8 cellular contexts compared by ENCODE assay signal in genomic region chr7:116316838-116317612, GRCh38.
DNase-seq lines count a peak whose midpoint lies in the region; ATAC-seq and TF ChIP-seq lines count a peak whose summit lies in the region.

No MANE protein-coding gene starts in this region.

- H3K36me3 Mint-ChIP-seq in activated CD8-positive, alpha-beta memory T cell treated with anti-CD3 and anti-CD28 coated beads, Interleukin-2, amount 10 ng/mL, durations not matched to agents 7 days and 5 days: no peaks in the 10 kb centered on the region

- no peaks in the 10 kb centered on the region for H3K9me3 Mint-ChIP-seq in activated CD8-positive, alpha-beta memory T cell treated with anti-CD3 and anti-CD28 coated beads, Interleukin-2, amount 10 ng/mL, durations not matched to agents 7 days and 5 days (ENCODE audit: low read depth)

- POLR2A ChIA-PET in SK-N-SH (lab: Yijun Ruan, JAX): no interaction called here

- H4K20me1 ChIP-seq in SK-N-SH (ENCODE audit: insufficient read depth): no peaks in the 10 kb centered on the region

- H3K27ac Mint-ChIP-seq in activated CD8-positive, alpha-beta memory T cell treated with anti-CD3 and anti-CD28 coated beads, Interleukin-2, amount 10 ng/mL, durations not matched to agents 7 days and 5 days: no peak overlapping the region

- CTCF ChIA-PET in activated CD8-positive, alpha-beta memory T cell treated with anti-CD3 and anti-CD28 coated beads, Interleukin-2, amount 10 ng/mL, durations not matched to agents 7 days and 5 days (lab: Charles Lee): no interaction called here
- CTCF ChIA-PET in SK-N-SH (lab: Yijun Ruan, JAX): no interaction called here

- H3K27ac ChIP-seq in SK-N-SH (ENCODE audit: low read depth in 2 of 2, low read length in 1 of 2): peak overlapping the region; percentile 92 to 93

- H3K9me3 ChIP-seq in SK-N-SH: peaks cover 5% of the 10 kb centered on the region; the same call in 1 of the 2 replicates

- WGBS in SK-N-SH (ENCODE audit: low lambda C conversion rate): 1% methylated on average over 7 of the region's 7 CpGs

- H3K4me3 ChIP-seq in SK-N-SH (ENCODE audit: low read depth in 2 of 2, low read length in 1 of 2) (peak overlapping the region; percentile 24 to 26; a peak in 2 of 4 replicates), fibroblast of pulmonary artery (replicated peaks; ENCODE audit: low read depth, low read length) (peak overlapping the region; percentile 14)

- TF ChIP-seq EP300 in SK-N-SH (IDR thresholded peaks at IDR 0.05; ENCODE audit: borderline replicate concordance in 1 of 2, low read depth in 1 of 2, low read length in 1 of 2): peak; percentile 25 to 98; a peak in 3 of 4 replicates

- H3K27me3 ChIP-seq in SK-N-SH (ENCODE audit: insufficient read depth): no peaks in the 10 kb centered on the region

- intact Hi-C loops in posterior cingulate gyrus (cut with DNase I): no loop called here

- H3K79me2 ChIP-seq in SK-N-SH (ENCODE audit: insufficient read depth): no peaks in the 10 kb centered on the region

- peak overlapping the region; percentile 50 for H3K4me2 ChIP-seq in SK-N-SH

- peak overlapping the region; percentile 19 for H2AFZ ChIP-seq in SK-N-SH (ENCODE audit: low read depth)

- H3K27me3 Mint-ChIP-seq in activated CD8-positive, alpha-beta memory T cell treated with anti-CD3 and anti-CD28 coated beads, Interleukin-2, amount 10 ng/mL, durations not matched to agents 7 days and 5 days: peaks cover 24% of the 10 kb centered on the region

- TF ChIP-seq CTCF in SK-N-SH (IDR thresholded peaks at IDR 0.05) (no peak), fibroblast of pulmonary artery (IDR thresholded peaks at IDR 0.05; ENCODE audit: low read length, missing control alignments) (no peak)

- H3K4me1 Mint-ChIP-seq in activated CD8-positive, alpha-beta memory T cell treated with anti-CD3 and anti-CD28 coated beads, Interleukin-2, amount 10 ng/mL, durations not matched to agents 7 days and 5 days: peaks cover 12% of the 10 kb centered on the region

- no peak overlapping the region for H3K4me3 Mint-ChIP-seq in activated CD8-positive, alpha-beta memory T cell treated with anti-CD3 and anti-CD28 coated beads, Interleukin-2, amount 10 ng/mL, durations not matched to agents 7 days and 5 days

- H3F3A ChIP-seq in SK-N-SH (replicated peaks; ENCODE audit: insufficient read depth): peaks cover 36% of the 10 kb centered on the region

- peaks cover 0 to 22% of the 10 kb centered on the region in 2 experiments; a peak in 3 of 4 replicates for H3K4me1 ChIP-seq in SK-N-SH (ENCODE audit: control insufficient read depth in 1 of 2, insufficient read depth in 2 of 2, low read depth in 1 of 2, low read length in 1 of 2)

- peak; percentile 53 for DNase-seq in activated CD8-positive, alpha-beta memory T cell treated with anti-CD3 and anti-CD28 coated beads, Interleukin-2, amount 10 ng/mL, durations not matched to agents 7 days and 5 days
- DNase-seq in activated CD8-positive, alpha-beta memory T cell treated with anti-CD3 and anti-CD28 coated beads, Interleukin-2, amount 50 U/mL, for 4 hours: no peak
- DNase-seq in SK-N-SH (no peak), fibroblast of pulmonary artery (ENCODE audit: low read depth) (peak; percentile 98), posterior cingulate gyrus (peak in 9 of 10 donors; percentile 10 to 82 (median 45)), DMS79 treated with DMSO at 0.1 percent for 48 hours (lab: John Stamatoyannopoulos, UW) (no peak), cortex of kidney (lab: John Stamatoyannopoulos, UW) (no peak)

- H3K36me3 ChIP-seq in SK-N-SH (replicated peaks in 1 of 2; ENCODE audit: control insufficient read depth in 1 of 2, insufficient read depth in 2 of 2, low read length in 1 of 2): no peaks in the 10 kb centered on the region

- no peak for TF ChIP-seq RAD21 in SK-N-SH (IDR thresholded peaks at IDR 0.05; ENCODE audit: low read length)

- no peaks in the 10 kb centered on the region for H3K9me2 ChIP-seq in SK-N-SH

- peak overlapping the region; percentile 60 for H3K9ac ChIP-seq in SK-N-SH

- peak; percentile 81 for ATAC-seq in activated CD8-positive, alpha-beta memory T cell treated with anti-CD3 and anti-CD28 coated beads, Interleukin-2, amount 10 ng/mL, durations not matched to agents 7 days and 5 days
- peak; percentile 87 for ATAC-seq in HG02884 (IDR thresholded peaks at IDR 0.05; ENCODE audit: unreplicated experiment)

TF ChIP-seq in SK-N-SH, 30 proteins besides CTCF, POLR2A, EP300 and RAD21:
- TF ChIP-seq MEF2A (IDR thresholded peaks at IDR 0.05; ENCODE audit: borderline replicate concordance, low read depth): peak; percentile 56; the same call in 1 of the 2 replicates
- peak; percentile 100 for TF ChIP-seq FOSL2 (IDR thresholded peaks at IDR 0.05; ENCODE audit: borderline replicate concordance, low read depth)
- TF ChIP-seq GABPA (IDR thresholded peaks at IDR 0.05; ENCODE audit: low read depth): peak; percentile 28; the same call in 1 of the 2 replicates
- TF ChIP-seq TAF1 (IDR thresholded peaks at IDR 0.05; ENCODE audit: borderline replicate concordance, low read depth, low read length): peak; percentile 57
- peak; percentile 89 for TF ChIP-seq MAX (IDR thresholded peaks at IDR 0.05; ENCODE audit: low read depth)
- no peak for TF ChIP-seq SMC3 (IDR thresholded peaks at IDR 0.05; ENCODE audit: low read depth, low read length)
- TF ChIP-seq POLR2AphosphoS5 (IDR thresholded peaks at IDR 0.05; ENCODE audit: low read depth, low read length): peak; percentile 79
- TF ChIP-seq RFX5 (IDR thresholded peaks at IDR 0.05; ENCODE audit: low read length): no peak
- no peak for TF ChIP-seq CHD2 (IDR thresholded peaks at IDR 0.05; ENCODE audit: low read length, partially characterized antibody)
- TF ChIP-seq SIN3A (IDR thresholded peaks at IDR 0.05; ENCODE audit: borderline replicate concordance, low read depth, low read length): no peak
- peak; percentile 91 for TF ChIP-seq FOXM1 (IDR thresholded peaks at IDR 0.05; ENCODE audit: low read depth)
- TF ChIP-seq USF1 (IDR thresholded peaks at IDR 0.05; ENCODE audit: borderline replicate concordance, low read depth): peak; percentile 53; the same call in 1 of the 2 replicates
- TF ChIP-seq PBX3 (IDR thresholded peaks at IDR 0.05): peak; percentile 96
- no peak for TF ChIP-seq RCOR1 (IDR thresholded peaks at IDR 0.05; ENCODE audit: low read length)
- TF ChIP-seq ZBTB33 (IDR thresholded peaks at IDR 0.05; ENCODE audit: borderline replicate concordance, low read depth): peak; percentile 84
- TF ChIP-seq NFIC (IDR thresholded peaks at IDR 0.05; ENCODE audit: borderline replicate concordance): peak; percentile 99
- TF ChIP-seq TEAD4 (IDR thresholded peaks at IDR 0.05; ENCODE audit: borderline replicate concordance, insufficient read depth): peak; percentile 91
- TF ChIP-seq RXRA (IDR thresholded peaks at IDR 0.05; ENCODE audit: borderline replicate concordance, low read depth): peak; percentile 98
- peak; percentile 96 for TF ChIP-seq TCF12 (IDR thresholded peaks at IDR 0.05)
- peak; percentile 100 for TF ChIP-seq JUND (IDR thresholded peaks at IDR 0.05)

Comparison
In these comparisons a context has a peak if more than half of its experiments do, and no peak if none do; other contexts are left out.
1. DNase-seq: peak in activated CD8-positive, alpha-beta memory T cell treated with anti-CD3 and anti-CD28 coated beads, Interleukin-2, amount 10 ng/mL, durations not matched to agents 7 days and 5 days (single experiment), fibroblast of pulmonary artery (single experiment) and posterior cingulate gyrus (9 of 10); none in activated CD8-positive, alpha-beta memory T cell treated with anti-CD3 and anti-CD28 coated beads, Interleukin-2, amount 50 U/mL, for 4 hours (single experiment), SK-N-SH (single experiment), DMS79 treated with DMSO at 0.1 percent for 48 hours (single experiment) and cortex of kidney (single experiment).